In the genomic region with DNA sequence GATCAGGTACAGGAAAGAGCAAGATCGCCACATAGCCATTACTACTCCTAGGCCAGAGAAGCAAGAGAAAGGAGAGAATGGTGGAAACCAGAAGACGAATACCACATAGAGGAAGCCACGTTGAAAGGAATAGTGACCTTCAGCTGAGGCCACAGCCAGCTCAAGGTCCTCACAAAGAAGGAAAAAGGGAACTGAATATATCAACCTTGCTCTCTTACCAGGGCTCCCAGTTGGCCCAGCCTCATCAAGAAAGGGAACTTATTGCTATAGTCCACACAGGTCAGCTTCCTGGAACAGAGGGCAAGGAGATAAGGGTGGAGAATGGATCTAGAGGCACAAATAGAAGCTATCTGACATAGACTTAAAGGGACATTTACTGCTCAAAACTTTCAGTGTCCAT, we compare ENCODE assay signal across 20 cellular contexts.
"Had no signal": no experiment of that assay in that cellular context is flagged by ENCODE, and none has a peak within 500 bp of the region (broad histone marks: within the 10 kb centered on the region; RNA-seq: fewer than 3 reads in every experiment).

No MANE protein-coding gene starts in this region.

- H3K9ac ChIP-seq: neural progenitor cell, parathyroid adenoma had no signal

- H3K4me3 ChIP-seq: gastrocnemius medialis, neural progenitor cell, right atrium auricular region, smooth muscle cell, stomach, thyroid gland, vagina had no signal

- DNase-seq: effector CD8-positive, alpha-beta T cell; endodermal cell; foreskin fibroblast; gastrocnemius medialis; head of caudate nucleus; kidney; midbrain; naive thymus-derived CD4-positive, alpha-beta T cell; stimulated activated CD4-positive, alpha-beta T cell treated with anti-CD3 and anti-CD28 coated beads, Interleukin-2, amount 100 ng/mL, for 24 hours; stimulated activated CD4-positive, alpha-beta T cell treated with anti-CD3 and anti-CD28 coated beads, Interleukin-4, amount 100 ng/mL, for 24 hours; stimulated activated naive CD4-positive, alpha-beta T cell treated with Interleukin-2 at 50 U/mL for 16 hours; stomach; thyroid gland; trophoblast cell had no signal

- H3K27ac ChIP-seq: epithelial cell of prostate, gastrocnemius medialis, neural progenitor cell, parathyroid adenoma, right atrium auricular region, stomach, thyroid gland, vagina had no signal

- H3K9me3 ChIP-seq: gastrocnemius medialis, right atrium auricular region, thyroid gland, vagina had no signal

- H3K79me2 ChIP-seq: parathyroid adenoma had no signal

- H3K27me3 ChIP-seq: gastrocnemius medialis, neural progenitor cell, right atrium auricular region, stomach, thyroid gland, vagina had no signal

- H3K4me1 ChIP-seq: gastrocnemius medialis, neural progenitor cell, parathyroid adenoma, right atrium auricular region, stomach, thyroid gland, vagina had no signal

- H3K4me2 ChIP-seq: neural progenitor cell, smooth muscle cell had no signal

- H3K36me3 ChIP-seq: gastrocnemius medialis, neural progenitor cell, right atrium auricular region, stomach, thyroid gland, vagina had no signal

- H2AFZ ChIP-seq: neural progenitor cell, parathyroid adenoma had no signal
